9 cellular contexts compared by ENCODE assay signal in genomic region chr2:66428986-66429612, GRCh38. TPM values are rescaled to one million over a fixed set of nuclear protein-coding genes. Genes with fewer than 3 reads are reported as not detected.
A peak's percentile ranks its signal among the peaks of the same experiment; 100 is the strongest.
DNase-seq lines count a peak whose midpoint lies in the region; ATAC-seq and TF ChIP-seq lines count a peak whose summit lies in the region.
"Had no signal": no experiment of that assay in that cellular context is flagged by ENCODE, and none has a peak within 500 bp of the region (broad histone marks: within the 10 kb centered on the region; RNA-seq: fewer than 3 reads in every experiment).

No MANE protein-coding gene starts in this region.

- H3K9me3 ChIP-seq in esophagus squamous epithelium, result no peaks in the 10 kb centered on the region

- TF ChIP-seq CTCF in esophagus squamous epithelium (IDR thresholded peaks at IDR 0.05), result peak; percentile 43 to 92 (median 88)
- peak; percentile 84 for TF ChIP-seq CTCF in progenitor cell of endocrine pancreas (IDR thresholded peaks at IDR 0.05; ENCODE audit: unreplicated experiment)

- no peaks in the 10 kb centered on the region for H3K9me3 Mint-ChIP-seq in progenitor cell of endocrine pancreas (ENCODE audit: low read depth)

- H3K4me1 ChIP-seq in esophagus squamous epithelium, result peaks cover 0 to 68% (median 0%) of the 10 kb centered on the region in 3 donors

- H3K27me3 ChIP-seq in esophagus squamous epithelium, result peaks cover 0 to 31% (median 0%) of the 10 kb centered on the region in 4 donors

- peak overlapping the region; percentile 95 for H3K4me3 Mint-ChIP-seq in progenitor cell of endocrine pancreas (ENCODE audit: low read depth)
- H3K4me3 Mint-ChIP-seq: CD4-positive, CD25-positive, alpha-beta regulatory T cell had no signal

- H3K27ac ChIP-seq in esophagus squamous epithelium, result peak overlapping the region in 2 of 4 donors; percentile 23 to 43

- WGBS in esophagus squamous epithelium, 2 donors, result 23 to 25% methylated on average over 5 of the region's 5 CpGs

- DNase-seq in NOMO-1 treated with DMSO at 0.1 percent for 48 hours (lab: John Stamatoyannopoulos, UW; ENCODE audit: unreplicated experiment) (peak; percentile 57), NOMO-1 treated with dmso at 0.1 percent for 144 hours (lab: John Stamatoyannopoulos, UW; ENCODE audit: unreplicated experiment) (no peak), Kasumi-1 (lab: John Stamatoyannopoulos, UW) (peak; percentile 67 to 73), RPMI8226 (peak; percentile 59), esophagus squamous epithelium (lab: John Stamatoyannopoulos, UW) (no peak), progenitor cell of endocrine pancreas (ENCODE audit: low spot score, unreplicated experiment) (no peak)
- no peak for DNase-seq in activated CD8-positive, alpha-beta memory T cell treated with anti-CD3 and anti-CD28 coated beads, Interleukin-2, amount 50 U/mL, for 4 hours

- intact Hi-C loops in esophagus squamous epithelium (cut with DNase I), result no loop called here

- H3K27ac Mint-ChIP-seq in progenitor cell of endocrine pancreas, result peak overlapping the region; percentile 21
- H3K27ac Mint-ChIP-seq: CD4-positive, CD25-positive, alpha-beta regulatory T cell had no signal

- H3K4me3 ChIP-seq in esophagus squamous epithelium, result no peak overlapping the region

- no peaks in the 10 kb centered on the region for H3K36me3 ChIP-seq in esophagus squamous epithelium

- H3K36me3 Mint-ChIP-seq in progenitor cell of endocrine pancreas (ENCODE audit: insufficient read depth), result no peaks in the 10 kb centered on the region
- H3K36me3 Mint-ChIP-seq: CD4-positive, CD25-positive, alpha-beta regulatory T cell had no signal

- H3K4me1 Mint-ChIP-seq in progenitor cell of endocrine pancreas (ENCODE audit: low read depth), result peaks cover 50% of the 10 kb centered on the region

- H3K27me3 Mint-ChIP-seq in progenitor cell of endocrine pancreas, result no peaks in the 10 kb centered on the region

- no peak for TF ChIP-seq POLR2A in esophagus squamous epithelium (IDR thresholded peaks at IDR 0.05)

- no peak for ATAC-seq in HG03039 (IDR thresholded peaks at IDR 0.05; ENCODE audit: unreplicated experiment)

RNA-seq across cellular contexts. Expression of gene MEIS1, which starts 5.8 kb away (rescaled TPM):
- 10 to 100 TPM; 17.8 to 56.1 (median 28.5) TPM for total RNA-seq in esophagus squamous epithelium
- 296 and 306 TPM in 2 replicates for total RNA-seq in progenitor cell of endocrine pancreas

Comparison
In these comparisons a context has a peak if more than half of its experiments do, and no peak if none do; other contexts are left out.
1. DNase-seq: peak in NOMO-1 treated with DMSO at 0.1 percent for 48 hours (single experiment), Kasumi-1 (2 of 2) and RPMI8226 (single experiment); none in NOMO-1 treated with dmso at 0.1 percent for 144 hours (single experiment), esophagus squamous epithelium (single experiment), progenitor cell of endocrine pancreas (single experiment) and activated CD8-positive, alpha-beta memory T cell treated with anti-CD3 and anti-CD28 coated beads, Interleukin-2, amount 50 U/mL, for 4 hours (single experiment).